In the genomic region with DNA sequence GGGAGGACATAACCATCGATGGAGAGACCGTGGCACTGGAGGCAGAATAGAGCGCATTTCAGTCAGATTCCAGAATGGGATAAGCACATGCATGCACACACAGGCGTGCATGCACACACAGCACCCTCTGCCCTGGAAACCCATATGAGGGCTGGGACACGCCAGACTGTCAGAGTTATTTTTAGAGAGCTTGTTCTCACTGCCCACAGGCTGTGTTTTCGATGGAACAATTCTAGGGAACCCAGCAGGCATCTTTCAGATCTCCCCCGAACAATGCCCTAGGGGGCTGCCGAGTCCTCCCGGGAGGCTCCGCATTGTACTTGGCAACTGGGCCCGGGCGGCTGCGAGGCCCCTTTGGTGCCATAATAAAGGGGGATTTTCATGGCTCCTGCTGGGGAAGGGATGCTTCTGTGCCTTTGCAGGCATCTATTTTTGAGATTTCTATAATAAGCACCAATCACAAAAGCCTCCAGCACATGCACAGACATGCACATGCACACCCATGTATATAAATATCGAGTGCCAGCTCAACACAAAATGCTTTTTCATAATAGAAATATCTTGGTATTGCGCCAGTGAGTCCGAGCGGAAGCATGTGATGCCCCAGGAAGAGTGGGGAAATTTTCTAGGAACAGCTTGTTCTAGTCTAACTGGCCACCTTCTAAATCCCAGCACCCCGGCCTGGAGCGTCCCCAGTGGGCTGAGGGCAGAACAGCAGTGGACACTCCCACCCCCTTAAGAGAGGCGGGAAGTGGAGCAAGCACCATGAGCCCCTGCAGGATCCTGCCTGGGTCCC, we compare ENCODE assay signal across 14 cellular contexts.
A peak's percentile ranks its signal among the peaks of the same experiment; 100 is the strongest.
DNase-seq lines count a peak whose midpoint lies in the region; ATAC-seq and TF ChIP-seq lines count a peak whose summit lies in the region.
"Had no signal": no experiment of that assay in that cellular context is flagged by ENCODE, and none has a peak within 500 bp of the region (broad histone marks: within the 10 kb centered on the region; RNA-seq: fewer than 3 reads in every experiment).

No MANE protein-coding gene starts in this region.

- no peak for TF ChIP-seq EP300 in SK-N-SH (IDR thresholded peaks at IDR 0.05; ENCODE audit: borderline replicate concordance in 1 of 2, low read depth in 1 of 2, low read length in 1 of 2)
- TF ChIP-seq EP300 in ovary (IDR thresholded peaks at IDR 0.05): no peak

- H3K27ac ChIP-seq in SK-N-SH (ENCODE audit: low read depth in 2 of 2, low read length in 1 of 2) (peak overlapping the region in 1 of 2 experiments; percentile 34; a peak in 1 of 4 replicates), ovary (no peak overlapping the region)
- H3K27ac ChIP-seq: C4-2B had no signal

- CTCF ChIA-PET in SK-N-SH (lab: Yijun Ruan, JAX) (interaction anchor here (0.6 to 1.2 kb wide), 5 partner anchors 126 to 485 kb away, joined by 3 to 4 read pairs (median 3); a partner anchor contains a TSS), WTC11 (lab: Charles Lee) (interaction anchor here (1.0 kb wide), 1 partner anchor 219 kb away, joined by 3 read pairs; no protein-coding TSS in a partner anchor)

- peaks cover 0 to 37% of the 10 kb centered on the region in 2 experiments; a peak in 1 of 4 replicates for H3K4me1 ChIP-seq in SK-N-SH (ENCODE audit: control insufficient read depth in 1 of 2, insufficient read depth in 2 of 2, low read depth in 1 of 2, low read length in 1 of 2)
- H3K4me1 ChIP-seq in ovary (ENCODE audit: insufficient read depth): no peaks in the 10 kb centered on the region

- no peaks in the 10 kb centered on the region for H4K20me1 ChIP-seq in SK-N-SH (ENCODE audit: insufficient read depth)

- intact Hi-C loops in ovary (cut with DNase I): loop anchor here in 2 of 4 donors (10.0 kb wide), 3 partner anchors 221 to 491 kb away; a partner anchor contains a TSS
- intact Hi-C loops in activated T-helper 2 cell treated with anti-CD3 and anti-CD28 coated beads, Interferon-gamma antibody, Interleukin-2, Interleukin-4, amounts not matched to agents 10 μg/mL and 5 μg/mL and 100 μg/mL, durations not matched to agents 14 hours and 24 hours and 36 hours (cut with micrococcal nuclease): no loop called here

- H3K9me3 ChIP-seq in SK-N-SH (no peaks in the 10 kb centered on the region), ovary (no peaks in the 10 kb centered on the region)

- no peak overlapping the region for H3K9ac ChIP-seq in SK-N-SH

- no peak overlapping the region for H3K4me2 ChIP-seq in SK-N-SH

- H2AFZ ChIP-seq in SK-N-SH (ENCODE audit: low read depth): no peak overlapping the region

- H3K4me3 Mint-ChIP-seq in activated T-helper 2 cell treated with anti-CD3 and anti-CD28 coated beads, Interferon-gamma antibody, Interleukin-2, Interleukin-4, amounts not matched to agents 10 μg/mL and 5 μg/mL and 100 μg/mL, durations not matched to agents 14 hours and 24 hours and 36 hours (ENCODE audit: low read depth): no peak overlapping the region
- no peak overlapping the region for H3K4me3 Mint-ChIP-seq in WTC11
- H3K4me3 Mint-ChIP-seq: activated CD4-positive, alpha-beta memory T cell treated with anti-CD3 and anti-CD28 coated beads, Interleukin-2, amount 10 ng/mL, durations not matched to agents 7 days and 5 days; naive thymus-derived CD4-positive, alpha-beta T cell had no signal

- H3F3A ChIP-seq in SK-N-SH (replicated peaks; ENCODE audit: insufficient read depth): no peaks in the 10 kb centered on the region

- no peaks in the 10 kb centered on the region for H3K27me3 Mint-ChIP-seq in activated T-helper 2 cell treated with anti-CD3 and anti-CD28 coated beads, Interferon-gamma antibody, Interleukin-2, Interleukin-4, amounts not matched to agents 10 μg/mL and 5 μg/mL and 100 μg/mL, durations not matched to agents 14 hours and 24 hours and 36 hours (ENCODE audit: low read depth)
- H3K27me3 Mint-ChIP-seq in WTC11 (ENCODE audit: low read depth): no peaks in the 10 kb centered on the region
- H3K27me3 Mint-ChIP-seq: activated CD4-positive, alpha-beta memory T cell treated with anti-CD3 and anti-CD28 coated beads, Interleukin-2, amount 10 ng/mL, durations not matched to agents 7 days and 5 days; naive thymus-derived CD4-positive, alpha-beta T cell had no signal

- H3K27me3 ChIP-seq in SK-N-SH (ENCODE audit: insufficient read depth) (peaks cover 5% of the 10 kb centered on the region; the same call in 1 of the 2 replicates), ovary (no peaks in the 10 kb centered on the region)

- H3K36me3 ChIP-seq in SK-N-SH (replicated peaks in 1 of 2; ENCODE audit: control insufficient read depth in 1 of 2, insufficient read depth in 2 of 2, low read length in 1 of 2): no peaks in the 10 kb centered on the region
- no peaks in the 10 kb centered on the region for H3K36me3 ChIP-seq in ovary

- ATAC-seq in WTC11: no peak
- ATAC-seq: naive thymus-derived CD4-positive, alpha-beta T cell had no signal

- H3K79me2 ChIP-seq in SK-N-SH (ENCODE audit: insufficient read depth): no peaks in the 10 kb centered on the region

- no peak for TF ChIP-seq POLR2A in ovary (IDR thresholded peaks at IDR 0.05)

- DNase-seq in AG08396 (ENCODE audit: low spot score) (peak; percentile 51), SK-N-SH (peak; percentile 49), fibroblast of gingiva (ENCODE audit: low read depth) (peak; percentile 83), ovary (peak in 3 of 5 donors; percentile 36 to 61 (median 42)), NOMO-1 treated with DMSO at 0.1 percent for 48 hours (lab: John Stamatoyannopoulos, UW; ENCODE audit: unreplicated experiment) (no peak), WTC11 (ENCODE audit: low spot score) (no peak)
- DNase-seq in stimulated activated CD4-positive, alpha-beta T cell treated with anti-CD3 and anti-CD28 coated beads, Interleukin-2, amount 100 ng/mL, for 48 hours: no peak
- no peak for DNase-seq in activated T-helper 2 cell treated with anti-CD3 and anti-CD28 coated beads, Interferon-gamma antibody, Interleukin-2, Interleukin-4, amounts not matched to agents 10 μg/mL and 5 μg/mL and 100 μg/mL, durations not matched to agents 14 hours and 24 hours and 36 hours (ENCODE audit: low spot score)
- DNase-seq: activated CD4-positive, alpha-beta memory T cell treated with anti-CD3 and anti-CD28 coated beads, Interleukin-2, amount 10 ng/mL, durations not matched to agents 7 days and 5 days; naive thymus-derived CD4-positive, alpha-beta T cell; NCI-H2081; SHP77; stimulated activated CD4-positive, alpha-beta T cell treated with anti-CD3 and anti-CD28 coated beads, Interleukin-1b, Interleukin-23, amount 100 ng/mL, for 48 hours had no signal

- no peaks in the 10 kb centered on the region for H3K9me3 Mint-ChIP-seq in activated T-helper 2 cell treated with anti-CD3 and anti-CD28 coated beads, Interferon-gamma antibody, Interleukin-2, Interleukin-4, amounts not matched to agents 10 μg/mL and 5 μg/mL and 100 μg/mL, durations not matched to agents 14 hours and 24 hours and 36 hours
- H3K9me3 Mint-ChIP-seq in WTC11: no peaks in the 10 kb centered on the region
- H3K9me3 Mint-ChIP-seq: activated CD4-positive, alpha-beta memory T cell treated with anti-CD3 and anti-CD28 coated beads, Interleukin-2, amount 10 ng/mL, durations not matched to agents 7 days and 5 days; naive thymus-derived CD4-positive, alpha-beta T cell had no signal

- TF ChIP-seq RAD21 in SK-N-SH (IDR thresholded peaks at IDR 0.05; ENCODE audit: low read length): no peak

- no peaks in the 10 kb centered on the region for H3K36me3 Mint-ChIP-seq in activated T-helper 2 cell treated with anti-CD3 and anti-CD28 coated beads, Interferon-gamma antibody, Interleukin-2, Interleukin-4, amounts not matched to agents 10 μg/mL and 5 μg/mL and 100 μg/mL, durations not matched to agents 14 hours and 24 hours and 36 hours (ENCODE audit: low read depth)
- H3K36me3 Mint-ChIP-seq in WTC11: no peaks in the 10 kb centered on the region
- H3K36me3 Mint-ChIP-seq: naive thymus-derived CD4-positive, alpha-beta T cell had no signal

- no peak overlapping the region for H3K27ac Mint-ChIP-seq in activated T-helper 2 cell treated with anti-CD3 and anti-CD28 coated beads, Interferon-gamma antibody, Interleukin-2, Interleukin-4, amounts not matched to agents 10 μg/mL and 5 μg/mL and 100 μg/mL, durations not matched to agents 14 hours and 24 hours and 36 hours
- no peak overlapping the region for H3K27ac Mint-ChIP-seq in WTC11
- H3K27ac Mint-ChIP-seq: activated CD4-positive, alpha-beta memory T cell treated with anti-CD3 and anti-CD28 coated beads, Interleukin-2, amount 10 ng/mL, durations not matched to agents 7 days and 5 days; naive thymus-derived CD4-positive, alpha-beta T cell had no signal

- WGBS in SK-N-SH (ENCODE audit: low lambda C conversion rate): 56% methylated on average over 12 of the region's 20 CpGs
- WGBS in ovary, 3 donors: 70 to 72% (median 70%) methylated on average over 20 of the region's 20 CpGs

- H3K4me1 Mint-ChIP-seq in activated T-helper 2 cell treated with anti-CD3 and anti-CD28 coated beads, Interferon-gamma antibody, Interleukin-2, Interleukin-4, amounts not matched to agents 10 μg/mL and 5 μg/mL and 100 μg/mL, durations not matched to agents 14 hours and 24 hours and 36 hours (ENCODE audit: low read depth): no peaks in the 10 kb centered on the region
- H3K4me1 Mint-ChIP-seq in WTC11: peaks cover 5% of the 10 kb centered on the region
- H3K4me1 Mint-ChIP-seq: activated CD4-positive, alpha-beta memory T cell treated with anti-CD3 and anti-CD28 coated beads, Interleukin-2, amount 10 ng/mL, durations not matched to agents 7 days and 5 days had no signal

- no peaks in the 10 kb centered on the region for H3K9me2 ChIP-seq in SK-N-SH

- no peak overlapping the region for H3K4me3 ChIP-seq in SK-N-SH (ENCODE audit: low read depth in 2 of 2, low read length in 1 of 2)
- no peak overlapping the region for H3K4me3 ChIP-seq in ovary

- TF ChIP-seq CTCF in SK-N-SH (IDR thresholded peaks at IDR 0.05) (no peak), ovary (IDR thresholded peaks at IDR 0.05) (no peak), WTC11 (IDR thresholded peaks at IDR 0.05) (no peak)

- POLR2A ChIA-PET in SK-N-SH (lab: Yijun Ruan, JAX): no interaction called here
- POLR2A ChIA-PET in WTC11 (lab: Charles Lee): no interaction called here

TF ChIP-seq in WTC11, 78 proteins besides CTCF, POLR2A, EP300 and RAD21:
- no peak for TF ChIP-seq TEAD1 (CRISPR knock-in tag; IDR thresholded peaks at IDR 0.05)
- TF ChIP-seq NR3C1 (CRISPR knock-in tag; conservative IDR thresholded peaks at IDR 0.05; ENCODE audit: low read depth): no peak
- TF ChIP-seq, protein P1, sequence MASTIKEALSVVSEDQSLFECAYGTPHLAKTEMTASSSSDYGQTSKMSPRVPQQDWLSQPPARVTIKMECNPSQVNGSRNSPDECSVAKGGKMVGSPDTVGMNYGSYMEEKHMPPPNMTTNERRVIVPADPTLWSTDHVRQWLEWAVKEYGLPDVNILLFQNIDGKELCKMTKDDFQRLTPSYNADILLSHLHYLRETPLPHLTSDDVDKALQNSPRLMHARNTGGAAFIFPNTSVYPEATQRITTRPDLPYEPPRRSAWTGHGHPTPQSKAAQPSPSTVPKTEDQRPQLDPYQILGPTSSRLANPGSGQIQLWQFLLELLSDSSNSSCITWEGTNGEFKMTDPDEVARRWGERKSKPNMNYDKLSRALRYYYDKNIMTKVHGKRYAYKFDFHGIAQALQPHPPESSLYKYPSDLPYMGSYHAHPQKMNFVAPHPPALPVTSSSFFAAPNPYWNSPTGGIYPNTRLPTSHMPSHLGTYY (CRISPR knock-in tag; IDR thresholded peaks at IDR 0.05): no peak

Comparison
In these comparisons a context has a peak if more than half of its experiments do, and no peak if none do; other contexts are left out.
1. DNase-seq: peak in AG08396 (single experiment), SK-N-SH (single experiment), fibroblast of gingiva (single experiment) and ovary (3 of 5); none in NOMO-1 treated with DMSO at 0.1 percent for 48 hours (single experiment), stimulated activated CD4-positive, alpha-beta T cell treated with anti-CD3 and anti-CD28 coated beads, Interleukin-2, amount 100 ng/mL, for 48 hours (0 of 2), activated T-helper 2 cell treated with anti-CD3 and anti-CD28 coated beads, Interferon-gamma antibody, Interleukin-2, Interleukin-4, amounts not matched to agents 10 μg/mL and 5 μg/mL and 100 μg/mL, durations not matched to agents 14 hours and 24 hours and 36 hours (single experiment) and WTC11 (single experiment).